1 cellular context compared by ENCODE assay signal in the genomic region with DNA sequence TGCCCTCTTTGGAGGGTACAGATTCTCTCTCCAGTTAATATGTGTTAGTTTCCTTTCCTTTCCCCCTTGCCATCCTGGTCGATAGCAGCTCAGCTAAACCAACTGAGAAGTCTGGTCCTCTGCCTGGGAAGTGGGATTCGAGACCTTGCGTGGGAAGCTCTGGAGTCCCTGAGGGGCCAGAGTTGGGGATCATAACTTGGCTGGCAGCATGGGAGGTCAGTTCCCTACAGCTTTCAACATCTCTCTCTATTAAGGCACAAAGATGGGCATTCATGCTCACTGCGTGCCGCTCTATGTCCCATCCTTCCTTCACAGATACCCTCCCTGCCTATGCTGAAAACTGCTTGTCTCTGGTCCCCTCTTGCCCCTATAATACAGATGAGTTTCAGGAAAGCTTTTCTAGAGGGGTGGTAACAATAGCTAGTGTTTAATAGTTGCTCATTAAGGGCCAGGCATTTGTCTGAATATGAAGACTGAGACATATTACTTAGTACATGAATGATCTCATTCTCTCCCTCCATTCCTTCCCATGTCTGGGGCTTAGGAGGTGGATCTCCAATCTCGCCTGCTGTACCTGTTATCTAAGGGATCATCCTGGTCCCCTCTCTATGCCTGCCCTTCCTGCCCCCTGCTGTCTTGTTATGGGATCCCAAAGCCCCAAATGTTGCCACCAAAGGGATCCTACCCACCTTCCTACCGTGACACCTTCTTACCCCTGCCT.
TF ChIP-seq lines count a peak whose summit lies in the region.

No MANE protein-coding gene starts in this region.

TF ChIP-seq in H1, 55 proteins besides CTCF, POLR2A, EP300 and RAD21:
- TF ChIP-seq, protein P1, sequence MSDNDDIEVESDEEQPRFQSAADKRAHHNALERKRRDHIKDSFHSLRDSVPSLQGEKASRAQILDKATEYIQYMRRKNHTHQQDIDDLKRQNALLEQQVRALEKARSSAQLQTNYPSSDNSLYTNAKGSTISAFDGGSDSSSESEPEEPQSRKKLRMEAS (IDR thresholded peaks at IDR 0.05), result no peak
- TF ChIP-seq SAP30 (IDR thresholded peaks at IDR 0.05; ENCODE audit: insufficient read depth, insufficient replicate concordance, low read length) (no peak), HDAC6 (IDR thresholded peaks at IDR 0.05; ENCODE audit: low read depth, low read length) (no peak), ASH2L (IDR thresholded peaks at IDR 0.05; ENCODE audit: low read length) (no peak), CHD1 (IDR thresholded peaks at IDR 0.05; ENCODE audit: low read depth, low read length) (no peak), BCL11A (IDR thresholded peaks at IDR 0.05; ENCODE audit: low read depth in 2 of 2, low read length in 2 of 2) (no peak), SRF (IDR thresholded peaks at IDR 0.05; ENCODE audit: low read depth, low read length) (no peak), SIN3A (conservative IDR thresholded peaks at IDR 0.05 in 1 of 2, IDR thresholded peaks at IDR 0.05 in 1 of 2; ENCODE audit: low read depth in 1 of 2, low read length in 2 of 2) (no peak), TCF12 (IDR thresholded peaks at IDR 0.05; ENCODE audit: low read depth, low read length) (no peak), SUZ12 (IDR thresholded peaks at IDR 0.05; ENCODE audit: low read length) (no peak), BACH1 (IDR thresholded peaks at IDR 0.05; ENCODE audit: low read length) (no peak), CHD2 (IDR thresholded peaks at IDR 0.05; ENCODE audit: low read length) (no peak), SP4 (IDR thresholded peaks at IDR 0.05; ENCODE audit: low read length) (no peak), YY1 (IDR thresholded peaks at IDR 0.05; ENCODE audit: low read depth, low read length) (no peak)
- TF ChIP-seq, protein P2, sequence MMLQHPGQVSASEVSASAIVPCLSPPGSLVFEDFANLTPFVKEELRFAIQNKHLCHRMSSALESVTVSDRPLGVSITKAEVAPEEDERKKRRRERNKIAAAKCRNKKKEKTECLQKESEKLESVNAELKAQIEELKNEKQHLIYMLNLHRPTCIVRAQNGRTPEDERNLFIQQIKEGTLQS (IDR thresholded peaks at IDR 0.05; ENCODE audit: insufficient read depth, low read depth, low read length), result no peak
- TF ChIP-seq, protein P3, sequence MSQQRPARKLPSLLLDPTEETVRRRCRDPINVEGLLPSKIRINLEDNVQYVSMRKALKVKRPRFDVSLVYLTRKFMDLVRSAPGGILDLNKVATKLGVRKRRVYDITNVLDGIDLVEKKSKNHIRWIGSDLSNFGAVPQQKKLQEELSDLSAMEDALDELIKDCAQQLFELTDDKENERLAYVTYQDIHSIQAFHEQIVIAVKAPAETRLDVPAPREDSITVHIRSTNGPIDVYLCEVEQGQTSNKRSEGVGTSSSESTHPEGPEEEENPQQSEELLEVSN (IDR thresholded peaks at IDR 0.05), result no peak
